Comparison of ENCODE assay signal across 1 cellular context in the genomic region with DNA sequence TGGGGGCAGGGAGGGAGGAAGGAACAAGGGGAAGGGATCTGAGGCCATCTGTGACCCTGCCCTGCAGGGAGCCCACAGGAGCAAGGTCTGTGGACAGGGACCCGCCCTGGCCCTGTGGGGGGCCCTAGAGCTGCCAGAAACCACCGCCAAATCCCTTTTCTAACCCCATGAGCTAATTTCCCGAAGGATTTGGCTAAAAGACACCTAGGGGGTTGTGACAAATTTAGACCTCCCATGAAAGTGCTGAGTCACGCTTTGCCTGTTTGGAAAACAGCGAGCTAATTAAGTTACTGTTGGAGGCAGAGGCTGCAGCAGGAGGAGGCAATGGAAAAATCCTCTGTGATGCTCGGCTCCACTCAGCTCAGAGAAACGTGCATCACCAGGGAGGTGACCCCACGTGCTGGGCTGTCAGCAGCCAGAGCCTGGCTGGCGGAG.
TF ChIP-seq lines count a peak whose summit lies in the region.

No MANE protein-coding gene starts in this region.

TF ChIP-seq in GM23338, 12 proteins besides CTCF, POLR2A, EP300 and RAD21 (continued from another document):
- TF ChIP-seq, protein P1, sequence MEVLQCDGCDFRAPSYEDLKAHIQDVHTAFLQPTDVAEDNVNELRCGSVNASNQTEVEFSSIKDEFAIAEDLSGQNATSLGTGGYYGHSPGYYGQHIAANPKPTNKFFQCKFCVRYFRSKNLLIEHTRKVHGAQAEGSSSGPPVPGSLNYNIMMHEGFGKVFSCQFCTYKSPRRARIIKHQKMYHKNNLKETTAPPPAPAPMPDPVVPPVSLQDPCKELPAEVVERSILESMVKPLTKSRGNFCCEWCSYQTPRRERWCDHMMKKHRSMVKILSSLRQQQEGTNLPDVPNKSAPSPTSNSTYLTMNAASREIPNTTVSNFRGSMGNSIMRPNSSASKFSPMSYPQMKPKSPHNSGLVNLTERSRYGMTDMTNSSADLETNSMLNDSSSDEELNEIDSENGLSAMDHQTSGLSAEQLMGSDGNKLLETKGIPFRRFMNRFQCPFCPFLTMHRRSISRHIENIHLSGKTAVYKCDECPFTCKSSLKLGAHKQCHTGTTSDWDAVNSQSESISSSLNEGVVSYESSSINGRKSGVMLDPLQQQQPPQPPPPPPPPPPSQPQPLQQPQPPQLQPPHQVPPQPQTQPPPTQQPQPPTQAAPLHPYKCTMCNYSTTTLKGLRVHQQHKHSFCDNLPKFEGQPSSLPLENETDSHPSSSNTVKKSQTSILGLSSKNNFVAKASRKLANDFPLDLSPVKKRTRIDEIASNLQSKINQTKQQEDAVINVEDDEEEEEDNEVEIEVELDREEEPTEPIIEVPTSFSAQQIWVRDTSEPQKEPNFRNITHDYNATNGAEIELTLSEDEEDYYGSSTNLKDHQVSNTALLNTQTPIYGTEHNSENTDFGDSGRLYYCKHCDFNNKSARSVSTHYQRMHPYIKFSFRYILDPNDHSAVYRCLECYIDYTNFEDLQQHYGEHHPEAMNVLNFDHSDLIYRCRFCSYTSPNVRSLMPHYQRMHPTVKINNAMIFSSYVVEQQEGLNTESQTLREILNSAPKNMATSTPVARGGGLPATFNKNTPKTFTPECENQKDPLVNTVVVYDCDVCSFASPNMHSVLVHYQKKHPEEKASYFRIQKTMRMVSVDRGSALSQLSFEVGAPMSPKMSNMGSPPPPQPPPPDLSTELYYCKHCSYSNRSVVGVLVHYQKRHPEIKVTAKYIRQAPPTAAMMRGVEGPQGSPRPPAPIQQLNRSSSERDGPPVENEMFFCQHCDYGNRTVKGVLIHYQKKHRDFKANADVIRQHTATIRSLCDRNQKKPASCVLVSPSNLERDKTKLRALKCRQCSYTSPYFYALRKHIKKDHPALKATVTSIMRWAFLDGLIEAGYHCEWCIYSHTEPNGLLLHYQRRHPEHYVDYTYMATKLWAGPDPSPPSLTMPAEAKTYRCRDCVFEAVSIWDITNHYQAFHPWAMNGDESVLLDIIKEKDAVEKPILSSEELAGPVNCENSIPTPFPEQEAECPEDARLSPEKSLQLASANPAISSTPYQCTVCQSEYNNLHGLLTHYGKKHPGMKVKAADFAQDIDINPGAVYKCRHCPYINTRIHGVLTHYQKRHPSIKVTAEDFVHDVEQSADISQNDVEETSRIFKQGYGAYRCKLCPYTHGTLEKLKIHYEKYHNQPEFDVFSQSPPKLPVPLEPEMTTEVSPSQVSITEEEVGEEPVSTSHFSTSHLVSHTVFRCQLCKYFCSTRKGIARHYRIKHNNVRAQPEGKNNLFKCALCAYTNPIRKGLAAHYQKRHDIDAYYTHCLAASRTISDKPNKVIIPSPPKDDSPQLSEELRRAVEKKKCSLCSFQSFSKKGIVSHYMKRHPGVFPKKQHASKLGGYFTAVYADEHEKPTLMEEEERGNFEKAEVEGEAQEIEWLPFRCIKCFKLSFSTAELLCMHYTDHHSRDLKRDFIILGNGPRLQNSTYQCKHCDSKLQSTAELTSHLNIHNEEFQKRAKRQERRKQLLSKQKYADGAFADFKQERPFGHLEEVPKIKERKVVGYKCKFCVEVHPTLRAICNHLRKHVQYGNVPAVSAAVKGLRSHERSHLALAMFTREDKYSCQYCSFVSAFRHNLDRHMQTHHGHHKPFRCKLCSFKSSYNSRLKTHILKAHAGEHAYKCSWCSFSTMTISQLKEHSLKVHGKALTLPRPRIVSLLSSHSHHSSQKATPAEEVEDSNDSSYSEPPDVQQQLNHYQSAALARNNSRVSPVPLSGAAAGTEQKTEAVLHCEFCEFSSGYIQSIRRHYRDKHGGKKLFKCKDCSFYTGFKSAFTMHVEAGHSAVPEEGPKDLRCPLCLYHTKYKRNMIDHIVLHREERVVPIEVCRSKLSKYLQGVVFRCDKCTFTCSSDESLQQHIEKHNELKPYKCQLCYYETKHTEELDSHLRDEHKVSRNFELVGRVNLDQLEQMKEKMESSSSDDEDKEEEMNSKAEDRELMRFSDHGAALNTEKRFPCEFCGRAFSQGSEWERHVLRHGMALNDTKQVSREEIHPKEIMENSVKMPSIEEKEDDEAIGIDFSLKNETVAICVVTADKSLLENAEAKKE (CRISPR knock-in tag; IDR thresholded peaks at IDR 0.05), result no peak
TF ChIP-seq in GM23338: peak in this region for 0.
